1 cellular context compared by ENCODE assay signal in genomic region chr3:147890114-147890513, GRCh38.
TF ChIP-seq lines count a peak whose summit lies in the region.

No MANE protein-coding gene starts in this region.

TF ChIP-seq in HepG2, 621 proteins besides CTCF, POLR2A, EP300 and RAD21 (continued from another document):
- no peak for TF ChIP-seq MED1 (CRISPR knock-in tag; IDR thresholded peaks at IDR 0.05)
